In the genomic region with DNA sequence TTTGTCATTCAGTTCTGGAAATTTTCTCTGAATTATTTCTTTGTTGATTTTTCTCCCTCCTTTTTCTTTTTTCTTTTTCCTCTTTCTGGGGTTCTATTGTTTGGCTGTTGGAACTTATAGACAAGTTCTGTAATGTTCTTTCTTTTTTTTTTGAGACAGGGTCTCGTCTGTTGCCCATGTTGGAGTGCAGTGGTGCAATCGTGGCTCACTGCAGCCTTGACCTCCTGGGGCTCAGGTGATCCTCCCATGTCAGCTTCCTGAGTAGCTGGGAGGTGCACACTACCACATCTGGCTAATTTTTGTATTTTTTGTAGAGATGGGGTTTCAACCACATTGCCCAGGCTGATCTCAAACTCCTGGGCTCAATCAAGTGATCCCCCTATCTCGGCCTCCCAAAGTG, we compare ENCODE assay signal across 1 cellular context.
A peak's percentile ranks its signal among the peaks of the same experiment; 100 is the strongest.
TF ChIP-seq lines count a peak whose summit lies in the region.

No MANE protein-coding gene starts in this region.

TF ChIP-seq in HepG2, 621 proteins besides CTCF, POLR2A, EP300 and RAD21:
- TF ChIP-seq ZNF121 (CRISPR knock-in tag; IDR thresholded peaks at IDR 0.05) (peak; percentile 74), ZNF674 (CRISPR knock-in tag; IDR thresholded peaks at IDR 0.05; ENCODE audit: low read depth) (no peak), NR2F1 (CRISPR knock-in tag; IDR thresholded peaks at IDR 0.05) (peak in 1 of 2 experiments; percentile 60; a peak in 1 of 4 replicates), ZNF335 (CRISPR knock-in tag; IDR thresholded peaks at IDR 0.05) (no peak), NR2F6 (IDR thresholded peaks at IDR 0.05) (peak; percentile 32; the same call in 1 of the 2 replicates), NR2F6 (CRISPR knock-in tag; IDR thresholded peaks at IDR 0.05) (peak; percentile 71), RARA (CRISPR knock-in tag; IDR thresholded peaks at IDR 0.05) (peak; percentile 55; the same call in 1 of the 2 replicates), NFE2L2 (IDR thresholded peaks at IDR 0.05; ENCODE audit: low read length) (no peak), ZNF567 (CRISPR knock-in tag; IDR thresholded peaks at IDR 0.05; ENCODE audit: borderline replicate concordance) (no peak), MXD4 (CRISPR knock-in tag; IDR thresholded peaks at IDR 0.05) (no peak), SALL1 (CRISPR knock-in tag; IDR thresholded peaks at IDR 0.05) (peak; percentile 40; the same call in 1 of the 2 replicates), CEBPG (CRISPR knock-in tag; IDR thresholded peaks at IDR 0.05) (0 out of 2 replicates have a peak, but pooled peaks have one; percentile 17), MAFG (CRISPR knock-in tag; IDR thresholded peaks at IDR 0.05) (no peak), ZNF343 (CRISPR knock-in tag; IDR thresholded peaks at IDR 0.05) (no peak), FOSL2 (CRISPR knock-in tag; IDR thresholded peaks at IDR 0.05) (peak; percentile 18; the same call in 1 of the 2 replicates), ONECUT2 (CRISPR knock-in tag; IDR thresholded peaks at IDR 0.05) (no peak), CEBPB (IDR thresholded peaks at IDR 0.05; ENCODE audit: borderline replicate concordance, low read depth, low read length) (peak; percentile 13; the same call in 1 of the 2 replicates)
- TF ChIP-seq, protein P1, sequence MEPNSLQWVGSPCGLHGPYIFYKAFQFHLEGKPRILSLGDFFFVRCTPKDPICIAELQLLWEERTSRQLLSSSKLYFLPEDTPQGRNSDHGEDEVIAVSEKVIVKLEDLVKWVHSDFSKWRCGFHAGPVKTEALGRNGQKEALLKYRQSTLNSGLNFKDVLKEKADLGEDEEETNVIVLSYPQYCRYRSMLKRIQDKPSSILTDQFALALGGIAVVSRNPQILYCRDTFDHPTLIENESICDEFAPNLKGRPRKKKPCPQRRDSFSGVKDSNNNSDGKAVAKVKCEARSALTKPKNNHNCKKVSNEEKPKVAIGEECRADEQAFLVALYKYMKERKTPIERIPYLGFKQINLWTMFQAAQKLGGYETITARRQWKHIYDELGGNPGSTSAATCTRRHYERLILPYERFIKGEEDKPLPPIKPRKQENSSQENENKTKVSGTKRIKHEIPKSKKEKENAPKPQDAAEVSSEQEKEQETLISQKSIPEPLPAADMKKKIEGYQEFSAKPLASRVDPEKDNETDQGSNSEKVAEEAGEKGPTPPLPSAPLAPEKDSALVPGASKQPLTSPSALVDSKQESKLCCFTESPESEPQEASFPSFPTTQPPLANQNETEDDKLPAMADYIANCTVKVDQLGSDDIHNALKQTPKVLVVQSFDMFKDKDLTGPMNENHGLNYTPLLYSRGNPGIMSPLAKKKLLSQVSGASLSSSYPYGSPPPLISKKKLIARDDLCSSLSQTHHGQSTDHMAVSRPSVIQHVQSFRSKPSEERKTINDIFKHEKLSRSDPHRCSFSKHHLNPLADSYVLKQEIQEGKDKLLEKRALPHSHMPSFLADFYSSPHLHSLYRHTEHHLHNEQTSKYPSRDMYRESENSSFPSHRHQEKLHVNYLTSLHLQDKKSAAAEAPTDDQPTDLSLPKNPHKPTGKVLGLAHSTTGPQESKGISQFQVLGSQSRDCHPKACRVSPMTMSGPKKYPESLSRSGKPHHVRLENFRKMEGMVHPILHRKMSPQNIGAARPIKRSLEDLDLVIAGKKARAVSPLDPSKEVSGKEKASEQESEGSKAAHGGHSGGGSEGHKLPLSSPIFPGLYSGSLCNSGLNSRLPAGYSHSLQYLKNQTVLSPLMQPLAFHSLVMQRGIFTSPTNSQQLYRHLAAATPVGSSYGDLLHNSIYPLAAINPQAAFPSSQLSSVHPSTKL (CRISPR knock-in tag; IDR thresholded peaks at IDR 0.05) = 0 out of 2 replicates have a peak, but pooled peaks have one; percentile 15
- TF ChIP-seq, protein P2, sequence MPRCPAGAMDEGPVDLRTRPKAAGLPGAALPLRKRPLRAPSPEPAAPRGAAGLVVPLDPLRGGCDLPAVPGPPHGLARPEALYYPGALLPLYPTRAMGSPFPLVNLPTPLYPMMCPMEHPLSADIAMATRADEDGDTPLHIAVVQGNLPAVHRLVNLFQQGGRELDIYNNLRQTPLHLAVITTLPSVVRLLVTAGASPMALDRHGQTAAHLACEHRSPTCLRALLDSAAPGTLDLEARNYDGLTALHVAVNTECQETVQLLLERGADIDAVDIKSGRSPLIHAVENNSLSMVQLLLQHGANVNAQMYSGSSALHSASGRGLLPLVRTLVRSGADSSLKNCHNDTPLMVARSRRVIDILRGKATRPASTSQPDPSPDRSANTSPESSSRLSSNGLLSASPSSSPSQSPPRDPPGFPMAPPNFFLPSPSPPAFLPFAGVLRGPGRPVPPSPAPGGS (CRISPR knock-in tag; IDR thresholded peaks at IDR 0.05) = no peak
